Comparison of ENCODE assay signal across 1 cellular context in genomic region chr12:57530396-57531142, GRCh38.
TF ChIP-seq lines count a peak whose summit lies in the region.

No MANE protein-coding gene starts in this region.

TF ChIP-seq in HCT116, 20 proteins besides CTCF, POLR2A, EP300 and RAD21:
- peak; percentile 50; the same call in 1 of the 2 replicates for TF ChIP-seq POLR2AphosphoS5 (IDR thresholded peaks at IDR 0.05; ENCODE audit: low read depth, low read length)
- TF ChIP-seq TCF7L2 (IDR thresholded peaks at IDR 0.05; ENCODE audit: borderline replicate concordance, extremely low read depth, insufficient read depth, insufficient read length): no peak
- TF ChIP-seq EZH2 (IDR thresholded peaks at IDR 0.05): no peak
- TF ChIP-seq CEBPB (IDR thresholded peaks at IDR 0.05; ENCODE audit: low read depth): no peak
- no peak for TF ChIP-seq EGR1 (IDR thresholded peaks at IDR 0.05; ENCODE audit: low read depth)
